18 cellular contexts compared by ENCODE assay signal in genomic region chr14:89485264-89485663, GRCh38.
A peak's percentile ranks its signal among the peaks of the same experiment; 100 is the strongest.
DNase-seq lines count a peak whose midpoint lies in the region; ATAC-seq and TF ChIP-seq lines count a peak whose summit lies in the region.
"Had no signal": no experiment of that assay in that cellular context is flagged by ENCODE, and none has a peak within 500 bp of the region (broad histone marks: within the 10 kb centered on the region; RNA-seq: fewer than 3 reads in every experiment).

No MANE protein-coding gene starts in this region.

- CTCF ChIA-PET in activated CD8-positive, alpha-beta T cell treated with anti-CD3 and anti-CD28 coated beads for 36 hours (lab: Charles Lee): interaction anchor here (1.5 kb wide), 1 partner anchor 18 kb away, joined by 3 read pairs; no protein-coding TSS in a partner anchor

- no peaks in the 10 kb centered on the region for H3K27me3 Mint-ChIP-seq in activated CD8-positive, alpha-beta T cell treated with anti-CD3 and anti-CD28 coated beads for 36 hours
- H3K27me3 Mint-ChIP-seq in mesothelial cell of epicardium (ENCODE audit: low read depth): no peaks in the 10 kb centered on the region

- intact Hi-C loops in activated CD8-positive, alpha-beta T cell treated with anti-CD3 and anti-CD28 coated beads for 36 hours (cut with micrococcal nuclease): no loop called here

- H3K36me3 Mint-ChIP-seq in activated CD8-positive, alpha-beta T cell treated with anti-CD3 and anti-CD28 coated beads for 36 hours (ENCODE audit: low read depth): peaks cover 25% of the 10 kb centered on the region
- H3K36me3 Mint-ChIP-seq in mesothelial cell of epicardium: peaks cover 8% of the 10 kb centered on the region

- ATAC-seq in activated CD8-positive, alpha-beta T cell treated with anti-CD3 and anti-CD28 coated beads for 36 hours: peak; percentile 90
- no peak for ATAC-seq in HG03280 (IDR thresholded peaks at IDR 0.05; ENCODE audit: unreplicated experiment)
- ATAC-seq: K562, left colon had no signal

- POLR2A ChIA-PET in activated CD8-positive, alpha-beta T cell treated with anti-CD3 and anti-CD28 coated beads for 36 hours (lab: Charles Lee): no interaction called here

- TF ChIP-seq CTCF in activated CD8-positive, alpha-beta T cell treated with anti-CD3 and anti-CD28 coated beads for 36 hours (IDR thresholded peaks at IDR 0.05): no peak
- TF ChIP-seq CTCF in mesothelial cell of epicardium (IDR thresholded peaks at IDR 0.05; ENCODE audit: unreplicated experiment): no peak

- H3K9me3 Mint-ChIP-seq in activated CD8-positive, alpha-beta T cell treated with anti-CD3 and anti-CD28 coated beads for 36 hours: no peaks in the 10 kb centered on the region
- H3K9me3 Mint-ChIP-seq in mesothelial cell of epicardium: no peaks in the 10 kb centered on the region
- H3K9me3 Mint-ChIP-seq: CD8-positive, alpha-beta memory T cell had no signal

- H3K27ac Mint-ChIP-seq in activated CD8-positive, alpha-beta T cell treated with anti-CD3 and anti-CD28 coated beads for 36 hours: peak overlapping the region; percentile 80
- H3K27ac Mint-ChIP-seq in mesothelial cell of epicardium: peak overlapping the region; percentile 72

- peaks cover 22% of the 10 kb centered on the region for H3K4me1 Mint-ChIP-seq in activated CD8-positive, alpha-beta T cell treated with anti-CD3 and anti-CD28 coated beads for 36 hours (ENCODE audit: low read depth)
- H3K4me1 Mint-ChIP-seq in mesothelial cell of epicardium: peaks cover 10% of the 10 kb centered on the region

- peak; percentile 22 for DNase-seq in NK-92 treated with Interleukin-12 subunit alpha and Interleukin-12 subunit beta, amount 100 ng/mL, for 24 hours (lab: John Stamatoyannopoulos, UW)
- DNase-seq in NK-92 (lab: John Stamatoyannopoulos, UW; ENCODE audit: unreplicated experiment): no peak
- peak; percentile 37 for DNase-seq in DMS153 (lab: John Stamatoyannopoulos, UW)
- DNase-seq in activated CD8-positive, alpha-beta T cell treated with anti-CD3 and anti-CD28 coated beads for 36 hours: peak; percentile 49
- DNase-seq in mesothelial cell of epicardium (ENCODE audit: low spot score in 2 of 2, unreplicated experiment in 2 of 2): no peak
- no peak for DNase-seq in DMS 273 (lab: John Stamatoyannopoulos, UW; ENCODE audit: unreplicated experiment)
- DNase-seq in superior temporal gyrus (ENCODE audit: extremely low spot score): no peak
- DNase-seq: activated CD8-positive, alpha-beta memory T cell treated with anti-CD3 and anti-CD28 coated beads, Interleukin-2, amount 50 U/mL, for 48 hours; CD8-positive, alpha-beta memory T cell; GDM1; hippocampal formation; left colon; NCI-H1417 treated with DMSO at 0.1 percent for 48 hours; NCI-H226; OCI-M1; SK-N-SH had no signal

- no peak overlapping the region for H3K4me3 Mint-ChIP-seq in activated CD8-positive, alpha-beta T cell treated with anti-CD3 and anti-CD28 coated beads for 36 hours
- no peak overlapping the region for H3K4me3 Mint-ChIP-seq in mesothelial cell of epicardium
- H3K4me3 Mint-ChIP-seq: CD8-positive, alpha-beta memory T cell had no signal

Comparison
In these comparisons a context has a peak if more than half of its experiments do, and no peak if none do; other contexts are left out.
1. DNase-seq: peak in NK-92 treated with Interleukin-12 subunit alpha and Interleukin-12 subunit beta, amount 100 ng/mL, for 24 hours (single experiment), DMS153 (single experiment) and activated CD8-positive, alpha-beta T cell treated with anti-CD3 and anti-CD28 coated beads for 36 hours (single experiment); none in NK-92 (single experiment), mesothelial cell of epicardium (0 of 2), DMS 273 (single experiment) and superior temporal gyrus (single experiment).